ENCODE assay signal across 30 cellular contexts in the genomic region with DNA sequence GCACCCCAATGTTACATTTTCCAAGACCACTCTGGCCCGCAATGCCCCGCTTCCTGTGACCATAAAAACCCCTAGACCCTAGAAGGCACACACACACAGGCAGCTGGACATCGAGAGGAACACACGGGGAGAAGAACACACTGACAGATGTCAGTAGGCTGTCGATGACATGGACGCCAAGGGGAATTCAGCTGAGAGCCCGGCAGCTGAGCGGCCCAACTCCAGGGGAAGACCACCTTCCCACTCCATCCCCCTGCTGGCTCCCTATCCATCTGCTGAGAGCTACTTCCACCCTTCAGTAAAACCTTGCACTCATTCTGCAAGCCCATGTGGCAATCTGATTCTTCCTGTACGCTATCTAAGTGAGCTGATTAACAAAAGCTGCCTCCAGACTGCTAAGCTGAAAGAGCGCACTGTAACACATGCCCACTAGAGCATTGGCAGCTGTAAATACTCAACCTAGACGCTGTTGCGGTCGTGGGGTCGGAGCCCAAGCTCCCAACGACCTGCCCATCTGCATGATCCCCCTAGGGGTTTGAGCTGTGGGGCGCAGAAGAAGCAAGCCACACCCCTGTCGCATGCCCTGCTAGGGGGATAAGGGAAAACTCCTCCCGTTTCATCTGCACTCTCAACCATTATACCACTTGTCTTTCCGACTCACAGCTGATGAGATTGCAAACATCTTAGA.
A peak's percentile ranks its signal among the peaks of the same experiment; 100 is the strongest.
DNase-seq lines count a peak whose midpoint lies in the region; ATAC-seq, FAIRE-seq and TF ChIP-seq lines count a peak whose summit lies in the region.
"Had no signal": no experiment of that assay in that cellular context is flagged by ENCODE, and none has a peak within 500 bp of the region (broad histone marks: within the 10 kb centered on the region; RNA-seq: fewer than 3 reads in every experiment).

No MANE protein-coding gene starts in this region.

- intact Hi-C loops in dorsolateral prefrontal cortex (cut with DNase I) = no loop called here

- H3K4me3 ChIP-seq in dorsolateral prefrontal cortex = no peak overlapping the region
- H3K4me3 ChIP-seq: colonic mucosa, prostate gland, thyroid gland, vagina had no signal

- no peak for ATAC-seq in HG02970 (IDR thresholded peaks at IDR 0.05; ENCODE audit: low FRiP score, unreplicated experiment)
- ATAC-seq: sciatic nerve had no signal

- no peak for DNase-seq in D721Med (ENCODE audit: insufficient read length, low spot score)
- DNase-seq in NCI-H1436 (lab: John Stamatoyannopoulos, UW) = peak; percentile 40
- peak; percentile 93 for DNase-seq in NCI-H82 treated with DMSO at 0.1 percent for 48 hours (lab: John Stamatoyannopoulos, UW; ENCODE audit: unreplicated experiment)
- peak; percentile 33 for DNase-seq in iPS DF 19.7 (ENCODE audit: low read depth, low spot score)
- DNase-seq in RKO (ENCODE audit: low spot score) = no peak
- no peak for DNase-seq in NCI-H2081 treated with DMSO at 0.1 percent for 48 hours (lab: John Stamatoyannopoulos, UW)
- DNase-seq in dorsolateral prefrontal cortex = no peak
- DNase-seq: activated CD4-positive, alpha-beta memory T cell treated with anti-CD3 and anti-CD28 coated beads, Interleukin-2, amount 10 ng/mL, durations not matched to agents 7 days and 5 days; activated CD4-positive, alpha-beta T cell treated with anti-CD3 and anti-CD28 coated beads for 1 hour; activated CD8-positive, alpha-beta memory T cell treated with anti-CD3 and anti-CD28 coated beads, Interleukin-2, amount 50 U/mL, for 48 hours; activated naive CD4-positive, alpha-beta T cell treated with Interleukin-2 at 50 U/mL for 16 hours; CD8-positive, alpha-beta memory T cell; colonic mucosa; DMS153; effector CD8-positive, alpha-beta T cell; GF-D8; KBM-7; kidney; midbrain; naive B cell; NCI-H1105 treated with DMSO at 0.1 percent for 48 hours; NCI-H510A; SHP77; thyroid gland had no signal

- peak; percentile 95 for FAIRE-seq in D721Med (lab: Jason Lieb, UNC)
- FAIRE-seq: H54, HTR-8/SVneo, kidney had no signal

- H3K27me3 ChIP-seq in dorsolateral prefrontal cortex = no peaks in the 10 kb centered on the region
- H3K27me3 ChIP-seq: colonic mucosa, thyroid gland, vagina had no signal

- TF ChIP-seq CTCF in D721Med (IDR thresholded peaks at IDR 0.05; ENCODE audit: insufficient read depth, missing control alignments) (no peak), dorsolateral prefrontal cortex (IDR thresholded peaks at IDR 0.05 in 54 of 56, conservative IDR thresholded peaks at IDR 0.05 in 2 of 56; ENCODE audit: low read depth in 1 of 56, partially characterized antibody in 56 of 56) (no peak)

- H3K27ac ChIP-seq in dorsolateral prefrontal cortex = no peak overlapping the region
- H3K27ac ChIP-seq: colonic mucosa, prostate gland, thyroid gland, vagina had no signal

Comparison
In these comparisons a context has a peak if more than half of its experiments do, and no peak if none do; other contexts are left out.
1. DNase-seq: peak in NCI-H1436 (single experiment), NCI-H82 treated with DMSO at 0.1 percent for 48 hours (single experiment) and iPS DF 19.7 (single experiment); none in D721Med (single experiment), RKO (single experiment), NCI-H2081 treated with DMSO at 0.1 percent for 48 hours (single experiment) and dorsolateral prefrontal cortex (0 of 10).